Comparison of ENCODE assay signal across 4 cellular contexts in genomic region chr3:38793721-38794120, GRCh38. TPM values are rescaled to one million over a fixed set of nuclear protein-coding genes. Genes with fewer than 3 reads are reported as not detected.
"Had no signal": no experiment of that assay in that cellular context is flagged by ENCODE, and none has a peak within 500 bp of the region (broad histone marks: within the 10 kb centered on the region; RNA-seq: fewer than 3 reads in every experiment).

No MANE protein-coding gene starts in this region.

- H3K4me3 ChIP-seq: GM12878 had no signal

- ATAC-seq: GM12878 had no signal

- DNase-seq: GDM1, GF-D8 had no signal

RNA-seq across cellular contexts. Expression of gene SCN10A, which starts 22.3 kb away (rescaled TPM):
- total RNA-seq: G401, GM12878 had no signal
